In the genomic region with DNA sequence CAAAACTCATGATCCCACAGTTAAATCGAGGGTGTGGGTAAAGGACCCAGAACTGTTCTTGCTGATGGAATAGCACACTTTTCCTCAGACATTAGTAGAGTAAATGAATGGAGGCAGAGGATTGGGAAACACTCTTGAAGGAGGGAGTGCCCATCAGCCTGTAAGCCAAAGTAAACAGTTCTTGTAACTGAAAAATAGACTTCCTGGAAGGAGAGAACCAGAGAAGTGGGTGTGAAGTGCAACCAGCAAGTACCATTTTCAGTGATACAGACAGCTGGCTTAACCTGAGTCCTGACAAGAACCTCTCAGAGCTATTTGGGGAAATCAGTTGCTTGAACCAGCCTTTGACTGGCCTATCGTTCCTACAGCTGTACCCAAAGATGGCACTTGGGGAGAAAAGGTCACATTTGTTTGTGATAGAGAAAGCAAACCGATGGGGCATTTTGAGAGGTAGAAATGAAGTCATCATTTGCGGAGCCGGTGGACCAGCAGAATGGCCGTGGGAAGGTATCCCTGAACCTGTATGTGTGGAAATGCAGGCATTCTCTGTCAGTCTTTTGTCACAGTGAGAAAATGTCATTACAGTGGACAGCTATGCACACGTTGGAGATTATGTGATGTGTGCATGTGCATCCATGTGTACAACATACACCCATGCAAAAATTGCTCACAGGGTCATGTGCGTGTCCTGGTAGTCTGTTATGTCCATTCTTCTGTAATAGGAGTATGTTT, we compare ENCODE assay signal across 11 cellular contexts. TPM values are rescaled to one million over a fixed set of nuclear protein-coding genes. Genes with fewer than 3 reads are reported as not detected.
DNase-seq lines count a peak whose midpoint lies in the region; ATAC-seq, FAIRE-seq and TF ChIP-seq lines count a peak whose summit lies in the region.
"Had no signal": no experiment of that assay in that cellular context is flagged by ENCODE, and none has a peak within 500 bp of the region (broad histone marks: within the 10 kb centered on the region; RNA-seq: fewer than 3 reads in every experiment).

No MANE protein-coding gene starts in this region.

- no peaks in the 10 kb centered on the region for H3K9me3 ChIP-seq in left lung
- no peaks in the 10 kb centered on the region for H3K9me3 ChIP-seq in upper lobe of right lung
- H3K9me3 ChIP-seq in HAP-1: no peaks in the 10 kb centered on the region

- peaks cover 2% of the 10 kb centered on the region for H3K36me3 Mint-ChIP-seq in activated naive CD4-positive, alpha-beta T cell treated with anti-CD3 and anti-CD28 coated beads, Interleukin-2, amount 10 ng/mL, durations not matched to agents 7 days and 5 days
- H3K36me3 Mint-ChIP-seq in activated naive CD4-positive, alpha-beta T cell treated with anti-CD3 and anti-CD28 coated beads for 36 hours (ENCODE audit: low read depth): no peaks in the 10 kb centered on the region

- TF ChIP-seq CTCF in astrocyte of the spinal cord (IDR thresholded peaks at IDR 0.05; ENCODE audit: low read depth, low read length): no peak
- TF ChIP-seq CTCF in left lung (IDR thresholded peaks at IDR 0.05): no peak
- no peak for TF ChIP-seq CTCF in upper lobe of right lung (IDR thresholded peaks at IDR 0.05)
- no peak for TF ChIP-seq CTCF in D721Med (IDR thresholded peaks at IDR 0.05; ENCODE audit: insufficient read depth, missing control alignments)

- peaks cover 6% of the 10 kb centered on the region for H3K27me3 Mint-ChIP-seq in activated naive CD4-positive, alpha-beta T cell treated with anti-CD3 and anti-CD28 coated beads, Interleukin-2, amount 10 ng/mL, durations not matched to agents 7 days and 5 days
- peaks cover 2% of the 10 kb centered on the region for H3K27me3 Mint-ChIP-seq in activated naive CD4-positive, alpha-beta T cell treated with anti-CD3 and anti-CD28 coated beads for 36 hours (ENCODE audit: low read depth)

- peaks cover 17% of the 10 kb centered on the region for H3K4me1 Mint-ChIP-seq in activated naive CD4-positive, alpha-beta T cell treated with anti-CD3 and anti-CD28 coated beads, Interleukin-2, amount 10 ng/mL, durations not matched to agents 7 days and 5 days
- peaks cover 11% of the 10 kb centered on the region for H3K4me1 Mint-ChIP-seq in activated naive CD4-positive, alpha-beta T cell treated with anti-CD3 and anti-CD28 coated beads for 36 hours (ENCODE audit: low read depth)
- H3K4me1 Mint-ChIP-seq: B cell had no signal

- no peaks in the 10 kb centered on the region for H3K9me3 Mint-ChIP-seq in activated naive CD4-positive, alpha-beta T cell treated with anti-CD3 and anti-CD28 coated beads, Interleukin-2, amount 10 ng/mL, durations not matched to agents 7 days and 5 days
- H3K9me3 Mint-ChIP-seq in activated naive CD4-positive, alpha-beta T cell treated with anti-CD3 and anti-CD28 coated beads for 36 hours: no peaks in the 10 kb centered on the region

- CTCF ChIA-PET in activated naive CD4-positive, alpha-beta T cell treated with anti-CD3 and anti-CD28 coated beads, Interleukin-2, amount 10 ng/mL, durations not matched to agents 7 days and 5 days (lab: Charles Lee): interaction anchor here (0.7 kb wide), 1 partner anchor 134 kb away, joined by 3 read pairs; no protein-coding TSS in a partner anchor
- CTCF ChIA-PET in activated naive CD4-positive, alpha-beta T cell treated with anti-CD3 and anti-CD28 coated beads for 36 hours (lab: Charles Lee): interaction anchor here (0.6 to 1.9 kb wide), 4 partner anchors 10 to 338 kb away, joined by 3 to 4 read pairs (median 3); no protein-coding TSS in a partner anchor

- ATAC-seq in left lung (peak; percentile 79), upper lobe of right lung (peak; percentile 86)

- H3K36me3 ChIP-seq in left lung (no peaks in the 10 kb centered on the region), upper lobe of right lung (no peaks in the 10 kb centered on the region), HAP-1 (replicated peaks) (no peaks in the 10 kb centered on the region)

- H3K27ac ChIP-seq in left lung (peak overlapping the region; percentile 28 to 63), upper lobe of right lung (no peak overlapping the region)

- in situ Hi-C loops in astrocyte of the spinal cord (cut with HindIII; ENCODE audit: low sequenced_read_pairs): no loop called here
- in situ Hi-C loops in HAP-1 (cut with MboI; ENCODE audit: low sequenced_read_pairs): no loop called here

- intact Hi-C loops in activated naive CD4-positive, alpha-beta T cell treated with anti-CD3 and anti-CD28 coated beads for 36 hours (cut with micrococcal nuclease): no loop called here
- intact Hi-C loops in left lung (cut with DNase I): no loop called here
- intact Hi-C loops in upper lobe of right lung (cut with DNase I): no loop called here

- H3K27me3 ChIP-seq in left lung: no peaks in the 10 kb centered on the region
- no peaks in the 10 kb centered on the region for H3K27me3 ChIP-seq in upper lobe of right lung
- no peaks in the 10 kb centered on the region for H3K27me3 ChIP-seq in HAP-1 (ENCODE audit: low read depth)

- peak overlapping the region; percentile 56 for H3K27ac Mint-ChIP-seq in activated naive CD4-positive, alpha-beta T cell treated with anti-CD3 and anti-CD28 coated beads, Interleukin-2, amount 10 ng/mL, durations not matched to agents 7 days and 5 days
- no peak overlapping the region for H3K27ac Mint-ChIP-seq in activated naive CD4-positive, alpha-beta T cell treated with anti-CD3 and anti-CD28 coated beads for 36 hours
- H3K27ac Mint-ChIP-seq: B cell had no signal

- FAIRE-seq in D721Med (lab: Jason Lieb, UNC): no peak

- no peak for DNase-seq in activated naive CD4-positive, alpha-beta T cell treated with anti-CD3 and anti-CD28 coated beads, Interleukin-2, amount 10 ng/mL, durations not matched to agents 7 days and 5 days
- no peak for DNase-seq in activated naive CD4-positive, alpha-beta T cell treated with anti-CD3 and anti-CD28 coated beads for 36 hours
- DNase-seq in astrocyte of the spinal cord (ENCODE audit: low read depth, low spot score): peak; percentile 65
- DNase-seq in left lung: peak in 1 of 2 donors; percentile 34
- no peak for DNase-seq in upper lobe of right lung
- DNase-seq in HAP-1 (ENCODE audit: low spot score in 2 of 2): no peak
- no peak for DNase-seq in NCI-H1105 (lab: John Stamatoyannopoulos, UW)
- DNase-seq in D721Med (ENCODE audit: insufficient read length, low spot score): no peak
- DNase-seq: activated T-cell treated with anti-CD3 and anti-CD28 coated beads, Interleukin-2, amount 50 U/mL, for 48 hours; OCI-M1 had no signal

- peaks cover 43 to 58% of the 10 kb centered on the region in 2 donors for H3K4me1 ChIP-seq in left lung
- H3K4me1 ChIP-seq in upper lobe of right lung: peaks cover 81% of the 10 kb centered on the region
- peaks cover 53% of the 10 kb centered on the region for H3K4me1 ChIP-seq in HAP-1

- H3K4me3 ChIP-seq in astrocyte of the spinal cord (ENCODE audit: low read depth, low read length) (no peak overlapping the region), left lung (no peak overlapping the region), upper lobe of right lung (no peak overlapping the region), HAP-1 (no peak overlapping the region)

- no peak overlapping the region for H3K4me3 Mint-ChIP-seq in activated naive CD4-positive, alpha-beta T cell treated with anti-CD3 and anti-CD28 coated beads, Interleukin-2, amount 10 ng/mL, durations not matched to agents 7 days and 5 days
- H3K4me3 Mint-ChIP-seq in activated naive CD4-positive, alpha-beta T cell treated with anti-CD3 and anti-CD28 coated beads for 36 hours: no peak overlapping the region
- H3K4me3 Mint-ChIP-seq: B cell had no signal

RNA-seq across cellular contexts. Expression of gene CRIM1, which starts 17.7 kb away (rescaled TPM):
- 1 to 10 TPM; 3.1 to 3.3 TPM for total RNA-seq in activated naive CD4-positive, alpha-beta T cell treated with anti-CD3 and anti-CD28 coated beads for 36 hours
- total RNA-seq in left lung: 10 to 100 TPM; 58.0 to 72.9 TPM
- 158 TPM for total RNA-seq in upper lobe of right lung

Comparison
In these comparisons a context has a peak if more than half of its experiments do, and no peak if none do; other contexts are left out.
1. RNA of gene CRIM1, which starts 17.7 kb away (total RNA-seq): 158 TPM in upper lobe of right lung (single experiment) and 58.0 to 72.9 TPM in left lung; 3.1 to 3.3 TPM in activated naive CD4-positive, alpha-beta T cell treated with anti-CD3 and anti-CD28 coated beads for 36 hours; every median in the first group is over 10 times any median in the second.